26 cellular contexts compared by ENCODE assay signal in genomic region chr12:38956337-38956736, GRCh38. TPM values are rescaled to one million over a fixed set of nuclear protein-coding genes. Genes with fewer than 3 reads are reported as not detected.
DNase-seq lines count a peak whose midpoint lies in the region; ATAC-seq, FAIRE-seq and TF ChIP-seq lines count a peak whose summit lies in the region.
"Had no signal": no experiment of that assay in that cellular context is flagged by ENCODE, and none has a peak within 500 bp of the region (broad histone marks: within the 10 kb centered on the region; RNA-seq: fewer than 3 reads in every experiment).

No MANE protein-coding gene starts in this region.

- H2AFZ ChIP-seq in PC-3 (ENCODE audit: low read length) = peak overlapping the region; percentile 5; the same call in 1 of the 2 replicates

- no peaks in the 10 kb centered on the region for H3K79me2 ChIP-seq in PC-3 (ENCODE audit: low read length)

- H3K27ac ChIP-seq in PC-3 (ENCODE audit: low read length) = peak overlapping the region; percentile 5; the same call in 1 of the 2 replicates
- H3K27ac ChIP-seq: esophagus squamous epithelium, tibial artery had no signal

- H3K9me3 ChIP-seq in PC-3 (ENCODE audit: low read length) = no peaks in the 10 kb centered on the region
- H3K9me3 ChIP-seq: esophagus squamous epithelium, tibial artery had no signal

- FAIRE-seq in bronchial epithelial cell (lab: Jason Lieb, UNC) = no peak
- FAIRE-seq: G401.6, H1, HTR-8/SVneo, small intestine had no signal

- H3K4me3 ChIP-seq in PC-3 (ENCODE audit: low read length) = no peak overlapping the region
- no peak overlapping the region for H3K4me3 ChIP-seq in bronchial epithelial cell (ENCODE audit: low read depth, low read length)
- H3K4me3 ChIP-seq: esophagus squamous epithelium, lung, tibial artery had no signal

- H3K27me3 ChIP-seq in PC-3 (ENCODE audit: low read length) = no peaks in the 10 kb centered on the region
- H3K27me3 ChIP-seq in bronchial epithelial cell (ENCODE audit: control insufficient read depth, insufficient read depth, low read length) = no peaks in the 10 kb centered on the region
- H3K27me3 ChIP-seq: esophagus squamous epithelium, tibial artery had no signal

- H3K9ac ChIP-seq in PC-3 (ENCODE audit: low read length) = no peak overlapping the region

- BruUV-seq in PC-3 (replicated peaks; lab: Mats Ljungman, UMichigan) = no TSS peak

- 0 out of 2 replicates have a peak overlapping the region, but pooled peaks have one; percentile 1 for H3K4me2 ChIP-seq in PC-3 (ENCODE audit: low read length)

- no peaks in the 10 kb centered on the region for H3F3A ChIP-seq in PC-3 (ENCODE audit: low read length, unreplicated experiment)

- TF ChIP-seq CTCF in PC-3 (conservative IDR thresholded peaks at IDR 0.05; ENCODE audit: low read depth, low read length) = no peak
- no peak for TF ChIP-seq CTCF in bronchial epithelial cell (IDR thresholded peaks at IDR 0.05; ENCODE audit: insufficient read depth, low read length, severe bottlenecking)

- no peaks in the 10 kb centered on the region for H3K36me3 ChIP-seq in PC-3 (ENCODE audit: low read depth, low read length)
- H3K36me3 ChIP-seq in bronchial epithelial cell (ENCODE audit: control insufficient read depth, insufficient read depth, low read length) = no peaks in the 10 kb centered on the region
- H3K36me3 ChIP-seq: esophagus squamous epithelium, tibial artery had no signal

- peaks cover 11% of the 10 kb centered on the region; the same call in 1 of the 2 replicates for H3K4me1 ChIP-seq in PC-3 (ENCODE audit: insufficient read depth, low read length)
- H3K4me1 ChIP-seq: esophagus squamous epithelium, tibial artery had no signal

- DNase-seq in Daoy (ENCODE audit: low read depth) (peak; percentile 40), PC-3 (peak; percentile 70), bronchial epithelial cell (ENCODE audit: low read depth) (peak; percentile 70), left kidney (ENCODE audit: low read depth, low spot score) (peak; percentile 56), KG1 (lab: John Stamatoyannopoulos, UW) (no peak), NCI-H345 treated with DMSO at 0.1 percent for 48 hours (lab: John Stamatoyannopoulos, UW; ENCODE audit: unreplicated experiment) (no peak)
- DNase-seq: activated CD4-positive, alpha-beta T cell treated with anti-CD3 and anti-CD28 coated beads, Interleukin-2, amount 50 U/mL, for 4 hours; activated CD4-positive, CD25-positive, alpha-beta regulatory T cell; amygdala; caudate nucleus; DMS53; esophagus squamous epithelium; islet precursor cell; KBM-7; NCI-H1417 treated with DMSO at 0.1 percent for 48 hours; retina; SHP77 treated with DMSO at 0.1 percent for 48 hours; small intestine; stimulated activated naive CD8-positive, alpha-beta T cell treated with anti-CD3 and anti-CD28 coated beads, Interleukin-15, amount 100 ng/mL, for 72 hours; tibial artery had no signal

- CTCF ChIA-PET in PC-3 (lab: Charles Lee) = no interaction called here

- POLR2A ChIA-PET in PC-3 (lab: Charles Lee; ENCODE audit: unreplicated experiment) = no interaction called here

- intact Hi-C loops in PC-3 (cut with micrococcal nuclease) = no loop called here

- no peaks in the 10 kb centered on the region for H3K9me2 ChIP-seq in PC-3 (replicated peaks; ENCODE audit: low read length)

- ATAC-seq in PC-3 = peak; percentile 71
- no peak for ATAC-seq in GM19328 (IDR thresholded peaks at IDR 0.05; ENCODE audit: unreplicated experiment)
- ATAC-seq in HG02981 (IDR thresholded peaks at IDR 0.05; ENCODE audit: unreplicated experiment) = no peak
- ATAC-seq: stimulated activated naive CD8-positive, alpha-beta T cell treated with anti-CD3 and anti-CD28 coated beads, Interleukin-15, amount 100 ng/mL, for 72 hours had no signal

- H4K20me1 ChIP-seq in PC-3 (ENCODE audit: low read length) = no peaks in the 10 kb centered on the region

RNA-seq across cellular contexts. Expression of gene CPNE8, which starts 50.9 kb away (rescaled TPM):
- total RNA-seq in Daoy (2014; rRNA removed; shearing (Covaris generic)) = 17.3 and 27.1 TPM in 2 replicates
- total RNA-seq in PC-3 (2014; rRNA removed) (7.2 and 12.6 TPM in 2 replicates), bronchial epithelial cell (6.8 and 7.1 TPM in 2 replicates)

Comparison
In these comparisons a context has a peak if more than half of its experiments do, and no peak if none do; other contexts are left out.
1. DNase-seq: peak in Daoy (single experiment), PC-3 (single experiment), bronchial epithelial cell (single experiment) and left kidney (single experiment); none in KG1 (single experiment) and NCI-H345 treated with DMSO at 0.1 percent for 48 hours (single experiment).